22 cellular contexts compared by ENCODE assay signal in genomic region chr6:15874351-15874750, GRCh38.
"Had no signal": no experiment of that assay in that cellular context is flagged by ENCODE, and none has a peak within 500 bp of the region (broad histone marks: within the 10 kb centered on the region; RNA-seq: fewer than 3 reads in every experiment).

No MANE protein-coding gene starts in this region.

- H3K9me3 ChIP-seq: left ventricle myocardium inferior, neutrophil had no signal

- H3K36me3 Mint-ChIP-seq: natural killer cell, WTC11 had no signal

- H3K27ac ChIP-seq: brain microvascular endothelial cell, coronary artery, foreskin keratinocyte, left ventricle myocardium inferior, neutrophil had no signal

- H3K4me1 ChIP-seq: foreskin keratinocyte had no signal

- ATAC-seq: activated CD8-positive, alpha-beta T cell treated with anti-CD3 and anti-CD28 coated beads for 36 hours; foreskin keratinocyte; natural killer cell; T-helper 17 cell; WTC11 had no signal

- DNase-seq: activated CD4-positive, alpha-beta T cell treated with anti-CD3 and anti-CD28 coated beads for 48 hours; activated CD8-positive, alpha-beta memory T cell treated with anti-CD3 and anti-CD28 coated beads, Interleukin-2, amount 50 U/mL, for 4 hours; activated CD8-positive, alpha-beta T cell treated with anti-CD3 and anti-CD28 coated beads for 36 hours; activated naive CD4-positive, alpha-beta T cell treated with Interleukin-2 at 50 U/mL for 16 hours; anterior cingulate cortex; effector CD4-positive, alpha-beta T cell; glutamatergic neuron; hypothalamus; left ventricle myocardium inferior; natural killer cell; stimulated activated CD4-positive, alpha-beta T cell treated with anti-CD3 and anti-CD28 coated beads, Interleukin-15, amount 100 ng/mL, for 24 hours; stimulated activated CD4-positive, alpha-beta T cell treated with anti-CD3 and anti-CD28 coated beads, Interleukin-4, amount 100 ng/mL, for 1 hour; stimulated activated naive CD4-positive, alpha-beta T cell treated with Interleukin-2 at 50 U/mL for 16 hours; substantia nigra; T-helper 17 cell; trophoblast cell had no signal

- H3K9me3 Mint-ChIP-seq: activated CD8-positive, alpha-beta T cell treated with anti-CD3 and anti-CD28 coated beads for 36 hours; central memory CD8-positive, alpha-beta T cell; natural killer cell; WTC11 had no signal

- H3K4me3 ChIP-seq: coronary artery, left ventricle myocardium inferior had no signal

- H3K27me3 ChIP-seq: brain microvascular endothelial cell had no signal

- H3K36me3 ChIP-seq: brain microvascular endothelial cell, left ventricle myocardium inferior, neutrophil had no signal

- H3K27ac Mint-ChIP-seq: activated CD8-positive, alpha-beta T cell treated with anti-CD3 and anti-CD28 coated beads for 36 hours; natural killer cell; T-helper 17 cell; WTC11 had no signal

- H3K4me3 Mint-ChIP-seq: activated CD8-positive, alpha-beta T cell treated with anti-CD3 and anti-CD28 coated beads for 36 hours; central memory CD8-positive, alpha-beta T cell; natural killer cell; T-helper 17 cell; WTC11 had no signal
